9 cellular contexts compared by ENCODE assay signal in the genomic region with DNA sequence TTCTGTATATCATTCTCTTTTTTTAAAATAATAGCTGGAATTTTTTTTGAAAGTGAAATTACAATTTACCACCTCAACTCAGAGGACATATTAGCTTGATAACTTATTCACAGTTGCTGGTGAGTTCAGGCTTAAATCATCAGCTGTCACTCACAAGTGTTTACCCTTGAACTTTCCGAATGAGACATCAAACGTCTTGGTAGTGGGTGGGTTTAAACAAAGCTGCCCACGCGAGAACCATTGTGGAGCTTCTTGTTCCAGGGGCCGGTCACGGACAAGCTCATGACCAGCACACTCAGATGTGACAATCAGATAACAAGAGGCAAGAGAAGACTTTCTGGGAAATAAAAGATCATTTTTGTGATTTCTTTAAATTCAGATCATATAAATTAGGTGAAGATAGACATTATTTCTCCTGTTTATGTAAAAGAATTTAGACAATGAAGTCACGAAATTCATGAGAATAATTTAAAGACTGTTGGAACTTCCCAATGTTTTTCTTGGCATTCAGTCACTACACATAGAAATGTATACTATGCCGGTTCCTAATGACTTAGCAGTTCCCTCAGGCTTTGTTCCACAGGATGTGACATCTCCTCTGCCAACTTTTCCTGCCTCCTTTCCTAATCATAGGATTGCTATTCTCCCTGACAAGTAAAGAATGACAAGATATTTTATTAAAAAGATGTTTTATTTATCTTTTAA. TPM values are rescaled to one million over a fixed set of nuclear protein-coding genes. Genes with fewer than 3 reads are reported as not detected.
A peak's percentile ranks its signal among the peaks of the same experiment; 100 is the strongest.
DNase-seq lines count a peak whose midpoint lies in the region; ATAC-seq, FAIRE-seq and TF ChIP-seq lines count a peak whose summit lies in the region.
"Had no signal": no experiment of that assay in that cellular context is flagged by ENCODE, and none has a peak within 500 bp of the region (broad histone marks: within the 10 kb centered on the region; RNA-seq: fewer than 3 reads in every experiment).

No MANE protein-coding gene starts in this region.

- H3K4me3 ChIP-seq in ACC112 (ENCODE audit: low read depth, low read length): peak overlapping the region; percentile 68
- H3K4me3 ChIP-seq in astrocyte (ENCODE audit: insufficient read depth, low read depth, low read length): peak overlapping the region; percentile 31

- H3K27me3 ChIP-seq in ACC112 (ENCODE audit: insufficient read depth, low read length) (no peaks in the 10 kb centered on the region), astrocyte (ENCODE audit: insufficient read depth, low read length) (no peaks in the 10 kb centered on the region)

- ATAC-seq in GM18870 (IDR thresholded peaks at IDR 0.05; ENCODE audit: unreplicated experiment) (peak; percentile 38), HG03558 (IDR thresholded peaks at IDR 0.05; ENCODE audit: extremely low read depth, unreplicated experiment) (peak; percentile 39), left colon (peak; percentile 6)

- TF ChIP-seq CTCF in astrocyte (IDR thresholded peaks at IDR 0.05; ENCODE audit: insufficient read depth, low read depth, low read length) (no peak), type B pancreatic cell (conservative IDR thresholded peaks at IDR 0.05) (no peak)

- FAIRE-seq in astrocyte (lab: Jason Lieb, UNC): no peak

- intact Hi-C loops in left colon (cut with DNase I, micrococcal nuclease): loop anchor here in 1 of 2 donors (2.0 kb wide), 1 partner anchor 178 kb away; no protein-coding TSS in a partner anchor

- no peaks in the 10 kb centered on the region for H3K36me3 ChIP-seq in ACC112 (ENCODE audit: insufficient read depth, low read length)
- H3K36me3 ChIP-seq in astrocyte (ENCODE audit: insufficient read depth, low read length): no peaks in the 10 kb centered on the region

- H2AFZ ChIP-seq in ACC112 (ENCODE audit: low read length, unreplicated experiment) (peak overlapping the region; percentile 40), astrocyte (ENCODE audit: low read depth, low read length) (no peak overlapping the region)

- DNase-seq in astrocyte (ENCODE audit: low read depth): peak; percentile 78
- no peak for DNase-seq in left colon
- no peak for DNase-seq in type B pancreatic cell (ENCODE audit: extremely low spot score, unreplicated experiment)
- DNase-seq in activated CD4-positive, CD25-positive, alpha-beta regulatory T cell treated with anti-CD3 and anti-CD28 coated beads, Interleukin-2, amount 50 U/mL, for 72 hours: no peak
- DNase-seq in NOMO-1 treated with dmso at 0.1 percent for 144 hours (lab: John Stamatoyannopoulos, UW; ENCODE audit: unreplicated experiment): no peak

- H3K27ac ChIP-seq in ACC112 (ENCODE audit: low read depth, low read length) (peak overlapping the region; percentile 98), astrocyte (ENCODE audit: low read depth, low read length) (peak overlapping the region; percentile 91)

- H3K36me3 Mint-ChIP-seq in astrocyte (ENCODE audit: low read depth, unreplicated experiment) (peaks cover 1% of the 10 kb centered on the region), type B pancreatic cell (no peaks in the 10 kb centered on the region)

- peak overlapping the region; percentile 73 for H3K9ac ChIP-seq in astrocyte (ENCODE audit: low read length)

- H3K27me3 Mint-ChIP-seq in astrocyte (ENCODE audit: low read depth, unreplicated experiment): no peaks in the 10 kb centered on the region
- H3K27me3 Mint-ChIP-seq in type B pancreatic cell: no peaks in the 10 kb centered on the region
- H3K27me3 Mint-ChIP-seq: memory B cell had no signal

- H3K9me3 ChIP-seq in astrocyte (ENCODE audit: insufficient read depth, low read depth, low read length): no peaks in the 10 kb centered on the region

- H3K79me2 ChIP-seq in ACC112 (ENCODE audit: control insufficient read depth, insufficient read depth, low read length, unreplicated experiment): no peaks in the 10 kb centered on the region
- H3K79me2 ChIP-seq in astrocyte (ENCODE audit: insufficient read depth, low read length): no peaks in the 10 kb centered on the region

- peaks cover 54% of the 10 kb centered on the region for H3K4me1 ChIP-seq in ACC112 (ENCODE audit: control insufficient read depth, insufficient read depth, low read length, unreplicated experiment)
- peaks cover 57% of the 10 kb centered on the region for H3K4me1 ChIP-seq in astrocyte (ENCODE audit: insufficient read depth, low read length)

- peak overlapping the region; percentile 99 for H3K27ac Mint-ChIP-seq in astrocyte (ENCODE audit: unreplicated experiment)
- no peak overlapping the region for H3K27ac Mint-ChIP-seq in type B pancreatic cell

- peak overlapping the region; percentile 82 for H3K4me2 ChIP-seq in astrocyte (ENCODE audit: low read length)

- H3K4me1 Mint-ChIP-seq in astrocyte (ENCODE audit: low read depth, unreplicated experiment) (peaks cover 40% of the 10 kb centered on the region), type B pancreatic cell (ENCODE audit: unreplicated experiment) (peaks cover 45% of the 10 kb centered on the region)

- H3K4me3 Mint-ChIP-seq in astrocyte (ENCODE audit: unreplicated experiment) (no peak overlapping the region), type B pancreatic cell (peak overlapping the region; percentile 41)

- no peaks in the 10 kb centered on the region for H3K9me3 Mint-ChIP-seq in astrocyte (ENCODE audit: unreplicated experiment)
- no peaks in the 10 kb centered on the region for H3K9me3 Mint-ChIP-seq in type B pancreatic cell
- H3K9me3 Mint-ChIP-seq: memory B cell had no signal

- no peaks in the 10 kb centered on the region for H4K20me1 ChIP-seq in astrocyte (ENCODE audit: insufficient read depth, low read length)

RNA-seq across cellular contexts. Expression of gene BTD, which starts 29.3 kb away (rescaled TPM):
- total RNA-seq in astrocyte: 16.2 and 19.0 TPM in 2 replicates
- total RNA-seq in left colon: 10 to 100 TPM; 29.8 to 32.3 TPM
- 12.2 and 15.4 TPM in 2 replicates for total RNA-seq in type B pancreatic cell (ENCODE audit: low replicate concordance)

RNA-seq across cellular contexts. Expression of gene HACL1, which starts 29.4 kb away (rescaled TPM):
- total RNA-seq in astrocyte (17.3 and 17.8 TPM in 2 replicates), left colon (10 to 100 TPM; 12.8 to 16.5 TPM), type B pancreatic cell (ENCODE audit: low replicate concordance) (16.5 and 20.5 TPM in 2 replicates)
